ENCODE assay signal across 23 cellular contexts in the genomic region with DNA sequence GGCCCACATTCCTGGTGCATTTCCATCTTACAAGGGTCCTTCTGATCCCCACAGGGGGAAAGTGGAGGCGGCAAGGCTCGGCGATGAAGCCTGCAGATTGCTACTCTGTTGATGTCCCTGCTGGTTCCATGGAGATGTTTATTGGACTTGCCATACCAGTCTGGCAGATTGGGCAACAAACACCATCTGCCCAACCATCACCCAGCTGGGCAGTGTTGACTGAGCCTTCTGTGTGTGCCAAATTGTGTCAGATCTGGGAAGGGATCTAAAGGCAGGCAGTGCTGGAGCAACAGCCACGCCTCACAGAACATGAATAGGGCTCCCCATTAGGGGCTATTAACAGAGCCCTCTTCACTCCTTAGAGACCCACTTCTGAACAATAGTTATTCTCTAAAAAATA. TPM values are rescaled to one million over a fixed set of nuclear protein-coding genes. Genes with fewer than 3 reads are reported as not detected.
DNase-seq lines count a peak whose midpoint lies in the region; ATAC-seq and TF ChIP-seq lines count a peak whose summit lies in the region.
"Had no signal": no experiment of that assay in that cellular context is flagged by ENCODE, and none has a peak within 500 bp of the region (broad histone marks: within the 10 kb centered on the region; RNA-seq: fewer than 3 reads in every experiment).

No MANE protein-coding gene starts in this region.

- POLR2A ChIA-PET in WTC11 (lab: Charles Lee): no interaction called here

- H2AK5ac ChIP-seq in mesendoderm (ENCODE audit: low read length): no peak overlapping the region

- no peak overlapping the region for H2BK120ac ChIP-seq in mesendoderm (ENCODE audit: low read depth, low read length)

- intact Hi-C loops in gastrocnemius medialis (cut with DNase I; ENCODE audit: low total_unique reads): loop anchor here (2.0 kb wide), 1 partner anchor 61 kb away; no protein-coding TSS in a partner anchor
- intact Hi-C loops in natural killer cell (cut with micrococcal nuclease): no loop called here

- H3K4me1 ChIP-seq in mesendoderm (ENCODE audit: control insufficient read depth, low read depth, low read length) (no peaks in the 10 kb centered on the region), gastrocnemius medialis (no peaks in the 10 kb centered on the region)
- H3K4me1 ChIP-seq: Caco-2 had no signal

- no peak overlapping the region for H2BK15ac ChIP-seq in mesendoderm (replicated peaks; ENCODE audit: low read depth)

- H3K27ac Mint-ChIP-seq in WTC11 (peak overlapping the region; percentile 67; the same call in 1 of the 2 replicates), natural killer cell (no peak overlapping the region)
- H3K27ac Mint-ChIP-seq: CD4-positive, alpha-beta memory T cell had no signal

- no peak overlapping the region for H3K9ac ChIP-seq in mesendoderm (ENCODE audit: low read length)
- H3K9ac ChIP-seq: BLaER1 treated with 17β-estradiol and CSF1 and Interleukin-3, amounts not matched to agents 10 nM and 100 nM had no signal

- no peak overlapping the region for H2BK5ac ChIP-seq in mesendoderm (ENCODE audit: low read length)

- no peak for TF ChIP-seq CTCF in WTC11 (IDR thresholded peaks at IDR 0.05)
- no peak for TF ChIP-seq CTCF in gastrocnemius medialis (IDR thresholded peaks at IDR 0.05 in 4 of 5, conservative IDR thresholded peaks at IDR 0.05 in 1 of 5)
- no peak for TF ChIP-seq CTCF in natural killer cell (IDR thresholded peaks at IDR 0.05)

- WGBS in mesendoderm (ENCODE audit: extremely low coverage, insufficient coverage, low lambda C conversion rate): no CpG with 5 or more reads among the region's 4 CpGs

- H3K27ac ChIP-seq in mesendoderm (ENCODE audit: low read depth, low read length) (no peak overlapping the region), gastrocnemius medialis (no peak overlapping the region)
- H3K27ac ChIP-seq: 22Rv1; BLaER1 treated with 17β-estradiol and CSF1 and Interleukin-3, amounts not matched to agents 10 nM and 100 nM had no signal

- no peak overlapping the region for H3K18ac ChIP-seq in mesendoderm (ENCODE audit: low read length)

- no peak overlapping the region for H4K5ac ChIP-seq in mesendoderm (ENCODE audit: low read length)

- no peaks in the 10 kb centered on the region for H3K27me3 ChIP-seq in mesendoderm (ENCODE audit: insufficient read depth, low read length, poor library complexity)
- no peaks in the 10 kb centered on the region for H3K27me3 ChIP-seq in gastrocnemius medialis
- H3K27me3 ChIP-seq: BLaER1 treated with 17β-estradiol and CSF1 and Interleukin-3, amounts not matched to agents 10 nM and 100 nM had no signal

- H3K27me3 Mint-ChIP-seq in WTC11 (ENCODE audit: low read depth) (no peaks in the 10 kb centered on the region), natural killer cell (ENCODE audit: low read depth in 2 of 2) (peaks cover 23 to 26% of the 10 kb centered on the region in 2 donors)

- H3K56ac ChIP-seq in mesendoderm (ENCODE audit: low read length): no peak overlapping the region

- no peaks in the 10 kb centered on the region for H3K9me3 ChIP-seq in gastrocnemius medialis
- H3K9me3 ChIP-seq: BLaER1 treated with 17β-estradiol and CSF1 and Interleukin-3, amounts not matched to agents 10 nM and 100 nM; Caco-2 had no signal

- H3K4me3 Mint-ChIP-seq in WTC11: no peak overlapping the region
- H3K4me3 Mint-ChIP-seq in natural killer cell: no peak overlapping the region
- H3K4me3 Mint-ChIP-seq: CD4-positive, alpha-beta memory T cell had no signal

- no peak overlapping the region for H3K4ac ChIP-seq in mesendoderm (ENCODE audit: low read depth, low read length)

- no peaks in the 10 kb centered on the region for H3K79me2 ChIP-seq in mesendoderm (ENCODE audit: control insufficient read depth, insufficient read depth, low read length)

- H3K79me1 ChIP-seq in mesendoderm (ENCODE audit: low read length): no peaks in the 10 kb centered on the region

- CTCF ChIA-PET in WTC11 (lab: Charles Lee): no interaction called here

- peak; percentile 31 for DNase-seq in DMS53 (lab: John Stamatoyannopoulos, UW)
- DNase-seq in DMS53 treated with DMSO at 0.1 percent for 48 hours (lab: John Stamatoyannopoulos, UW; ENCODE audit: unreplicated experiment): no peak
- DNase-seq in NCI-H1694 treated with DMSO at 0.1 percent for 48 hours (lab: John Stamatoyannopoulos, UW): peak; percentile 87
- no peak for DNase-seq in WTC11 (ENCODE audit: low spot score)
- DNase-seq in mesendoderm: peak; percentile 37
- no peak for DNase-seq in gastrocnemius medialis
- no peak for DNase-seq in natural killer cell
- DNase-seq in occipital lobe (lab: John Stamatoyannopoulos, UW): no peak
- DNase-seq: ACHN; Caco-2; CD4-positive, alpha-beta memory T cell; DMS153; GF-D8; NCI-H1092; NCI-H1436; NCI-H2029; NCI-H82; SIG-M5 had no signal

- H3K36me3 ChIP-seq in mesendoderm (ENCODE audit: control insufficient read depth, insufficient read depth, low read length): no peaks in the 10 kb centered on the region
- peaks cover 0 to 7% of the 10 kb centered on the region in 2 donors for H3K36me3 ChIP-seq in gastrocnemius medialis

- H3K23ac ChIP-seq in mesendoderm (ENCODE audit: low read length): no peak overlapping the region

- no peak for TF ChIP-seq POLR2A in gastrocnemius medialis (IDR thresholded peaks at IDR 0.05)

- H3K4me2 ChIP-seq in mesendoderm (ENCODE audit: low read length): no peak overlapping the region
- H3K4me2 ChIP-seq: BLaER1 treated with 17β-estradiol and CSF1 and Interleukin-3, amounts not matched to agents 10 nM and 100 nM had no signal

- H4K8ac ChIP-seq in mesendoderm (ENCODE audit: low read depth, low read length): no peak overlapping the region

- no peak overlapping the region for H3K4me3 ChIP-seq in mesendoderm (ENCODE audit: low read length)
- H3K4me3 ChIP-seq in gastrocnemius medialis: no peak overlapping the region
- H3K4me3 ChIP-seq: BLaER1 treated with 17β-estradiol and CSF1 and Interleukin-3, amounts not matched to agents 10 nM and 100 nM; K562 had no signal

- H3K9me3 Mint-ChIP-seq in WTC11: no peaks in the 10 kb centered on the region
- H3K9me3 Mint-ChIP-seq in natural killer cell: no peaks in the 10 kb centered on the region
- H3K9me3 Mint-ChIP-seq: CD4-positive, alpha-beta memory T cell had no signal

- no peak for ATAC-seq in WTC11
- no peak for ATAC-seq in gastrocnemius medialis
- no peak for ATAC-seq in natural killer cell
- ATAC-seq: K562, Panc1, SK-N-SH treated with all-trans-retinoic acid at 6 μM for 48 hours had no signal

- in situ Hi-C loops in gastrocnemius medialis (cut with MboI; ENCODE audit: low sequenced_read_pairs in 4 of 4): no loop called here

- H3K36me3 Mint-ChIP-seq in WTC11 (peaks cover 65% of the 10 kb centered on the region), natural killer cell (no peaks in the 10 kb centered on the region)
- H3K36me3 Mint-ChIP-seq: CD4-positive, alpha-beta memory T cell had no signal

- peaks cover 40% of the 10 kb centered on the region for H3K4me1 Mint-ChIP-seq in WTC11
- H3K4me1 Mint-ChIP-seq in natural killer cell: no peaks in the 10 kb centered on the region
- H3K4me1 Mint-ChIP-seq: CD4-positive, alpha-beta memory T cell had no signal

TF ChIP-seq in WTC11, 78 proteins besides CTCF, POLR2A, EP300 and RAD21:
- no peak for TF ChIP-seq JAZF1 (CRISPR knock-in tag; IDR thresholded peaks at IDR 0.05)
- TF ChIP-seq NR1H2 (CRISPR knock-in tag; IDR thresholded peaks at IDR 0.05): no peak
- no peak for TF ChIP-seq TP53 (CRISPR knock-in tag; IDR thresholded peaks at IDR 0.05)
- no peak for TF ChIP-seq EMX1 (CRISPR knock-in tag; IDR thresholded peaks at IDR 0.05)
- TF ChIP-seq ZNF121 (CRISPR knock-in tag; IDR thresholded peaks at IDR 0.05): no peak
- TF ChIP-seq ATF3 (CRISPR knock-in tag; conservative IDR thresholded peaks at IDR 0.05): no peak
- TF ChIP-seq, protein P1, sequence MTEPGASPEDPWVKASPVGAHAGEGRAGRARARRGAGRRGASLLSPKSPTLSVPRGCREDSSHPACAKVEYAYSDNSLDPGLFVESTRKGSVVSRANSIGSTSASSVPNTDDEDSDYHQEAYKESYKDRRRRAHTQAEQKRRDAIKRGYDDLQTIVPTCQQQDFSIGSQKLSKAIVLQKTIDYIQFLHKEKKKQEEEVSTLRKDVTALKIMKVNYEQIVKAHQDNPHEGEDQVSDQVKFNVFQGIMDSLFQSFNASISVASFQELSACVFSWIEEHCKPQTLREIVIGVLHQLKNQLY (CRISPR knock-in tag; IDR thresholded peaks at IDR 0.05): no peak

RNA-seq across cellular contexts. Expression of gene FLT1, which starts 35.0 kb away (rescaled TPM):
- 66.3 to 71.0 TPM (median 66.8 TPM) in 3 replicates for total RNA-seq in WTC11 (2021)
- 31.7 TPM for polyA plus RNA-seq in mesendoderm (2013, experiment 1 of 2)
- 34.2 TPM for polyA plus RNA-seq in mesendoderm (2013, experiment 2 of 2)
- total RNA-seq in gastrocnemius medialis: 10 to 100 TPM; 20.7 to 42.9 (median 29.5) TPM
- under 1 TPM; 0.05 to 0.43 (median 0.07) TPM for total RNA-seq in natural killer cell
- total RNA-seq in occipital lobe: 13.7 TPM

Comparison
In these comparisons a context has a peak if more than half of its experiments do, and no peak if none do; other contexts are left out.
1. DNase-seq: peak in DMS53 (single experiment), NCI-H1694 treated with DMSO at 0.1 percent for 48 hours (single experiment) and mesendoderm (single experiment); none in DMS53 treated with DMSO at 0.1 percent for 48 hours (single experiment), WTC11 (single experiment), gastrocnemius medialis (0 of 2), natural killer cell (single experiment) and occipital lobe (single experiment).
2. RNA of gene FLT1, which starts 35.0 kb away (total RNA-seq): 66.3 to 71.0 TPM in WTC11, 20.7 to 42.9 TPM in gastrocnemius medialis and 13.7 TPM in occipital lobe (single experiment); 0.05 to 0.43 TPM in natural killer cell; every median in the first group is over 10 times any median in the second.